8 cellular contexts compared by ENCODE assay signal in genomic region chr10:12181065-12181775, GRCh38. TPM values are rescaled to one million over a fixed set of nuclear protein-coding genes. Genes with fewer than 3 reads are reported as not detected.
DNase-seq lines count a peak whose midpoint lies in the region; ATAC-seq and TF ChIP-seq lines count a peak whose summit lies in the region.

No MANE protein-coding gene starts in this region.

- 89 to 95% methylated on average over 8 to 13 of the region's 13 CpGs for WGBS in endodermal cell (ENCODE audit: insufficient coverage in 1 of 2, insufficient read length in 1 of 2), 2 experiments

- no peak overlapping the region for H3K4me3 Mint-ChIP-seq in endodermal cell
- peak overlapping the region; percentile 38 for H3K4me3 Mint-ChIP-seq in stimulated activated effector memory CD8-positive, alpha-beta T cell treated with anti-CD3 and anti-CD28 coated beads, Interleukin-12 subunit alpha, Interleukin-12 subunit beta, amount 100 ng/mL, for 72 hours

- H3K27me3 ChIP-seq in endodermal cell (ENCODE audit: control insufficient read depth, insufficient read depth, low read length, poor library complexity, severe bottlenecking) = no peaks in the 10 kb centered on the region

- H3K27ac ChIP-seq in endodermal cell (ENCODE audit: low read depth, low read length) = no peak overlapping the region

- no peaks in the 10 kb centered on the region for H3K9me3 Mint-ChIP-seq in endodermal cell
- H3K9me3 Mint-ChIP-seq in stimulated activated effector memory CD8-positive, alpha-beta T cell treated with anti-CD3 and anti-CD28 coated beads, Interleukin-12 subunit alpha, Interleukin-12 subunit beta, amount 100 ng/mL, for 72 hours = no peaks in the 10 kb centered on the region

- peak; percentile 60 to 70 for ATAC-seq in left cardiac atrium
- ATAC-seq in stimulated activated effector memory CD8-positive, alpha-beta T cell treated with anti-CD3 and anti-CD28 coated beads, Interleukin-12 subunit alpha, Interleukin-12 subunit beta, amount 100 ng/mL, for 72 hours = peak; percentile 100
- ATAC-seq in GM18867 (IDR thresholded peaks at IDR 0.05; ENCODE audit: unreplicated experiment) = no peak

- DNase-seq in left cardiac atrium (no peak), cardiac septum (ENCODE audit: low spot score) (no peak), endodermal cell (no peak), cortex of kidney (lab: John Stamatoyannopoulos, UW) (no peak), HuH-7 (ENCODE audit: low spot score) (no peak)
- DNase-seq in activated CD4-positive, alpha-beta T cell treated with anti-CD3 and anti-CD28 coated beads for 4 hours = peak; percentile 60 to 71
- DNase-seq in stimulated activated effector memory CD8-positive, alpha-beta T cell treated with anti-CD3 and anti-CD28 coated beads, Interleukin-12 subunit alpha, Interleukin-12 subunit beta, amount 100 ng/mL, for 72 hours (ENCODE audit: low spot score in 2 of 2) = peak; percentile 44 to 85

- H3K9me3 ChIP-seq in endodermal cell (ENCODE audit: control insufficient read depth, low read length) = no peaks in the 10 kb centered on the region

- intact Hi-C loops in left cardiac atrium (cut with DNase I) (no loop called here), cardiac septum (cut with DNase I) (no loop called here)

- H3K9ac ChIP-seq in endodermal cell (ENCODE audit: extremely low read depth, low read length, poor library complexity, severe bottlenecking) = no peak overlapping the region

- H3K36me3 Mint-ChIP-seq in endodermal cell (ENCODE audit: low read depth) = peaks cover 48% of the 10 kb centered on the region
- H3K36me3 Mint-ChIP-seq in stimulated activated effector memory CD8-positive, alpha-beta T cell treated with anti-CD3 and anti-CD28 coated beads, Interleukin-12 subunit alpha, Interleukin-12 subunit beta, amount 100 ng/mL, for 72 hours = peaks cover 87% of the 10 kb centered on the region

- no peaks in the 10 kb centered on the region for H3K4me1 ChIP-seq in endodermal cell (ENCODE audit: control insufficient read depth, insufficient read depth, low read length)

- peak overlapping the region; percentile 80 for H3K27ac Mint-ChIP-seq in endodermal cell
- peak overlapping the region; percentile 87 for H3K27ac Mint-ChIP-seq in stimulated activated effector memory CD8-positive, alpha-beta T cell treated with anti-CD3 and anti-CD28 coated beads, Interleukin-12 subunit alpha, Interleukin-12 subunit beta, amount 100 ng/mL, for 72 hours

- no peak for TF ChIP-seq CTCF in endodermal cell (conservative IDR thresholded peaks at IDR 0.05)

- peaks cover 15% of the 10 kb centered on the region for H3K4me1 Mint-ChIP-seq in endodermal cell
- H3K4me1 Mint-ChIP-seq in stimulated activated effector memory CD8-positive, alpha-beta T cell treated with anti-CD3 and anti-CD28 coated beads, Interleukin-12 subunit alpha, Interleukin-12 subunit beta, amount 100 ng/mL, for 72 hours = peaks cover 32% of the 10 kb centered on the region

- no peak overlapping the region for H3K4me3 ChIP-seq in endodermal cell (ENCODE audit: low read length)

- H3K36me3 ChIP-seq in endodermal cell (ENCODE audit: control insufficient read depth, insufficient read depth, low read length) = peaks cover 78% of the 10 kb centered on the region

- H3K27me3 Mint-ChIP-seq in endodermal cell (ENCODE audit: insufficient read depth) = no peaks in the 10 kb centered on the region

RNA-seq across cellular contexts. Expression of gene NUDT5, which starts 14.5 kb away (rescaled TPM):
- total RNA-seq in left cardiac atrium = 10 to 100 TPM; 19.6 to 24.3 TPM
- total RNA-seq in cardiac septum = 10.5 TPM
- 10 to 100 TPM; 88.7 to 93.9 TPM for total RNA-seq in endodermal cell
- 89.2 TPM for polyA plus RNA-seq in endodermal cell (2013, experiment 1 of 2)
- polyA plus RNA-seq in endodermal cell (2013, experiment 2 of 2) = 81.8 TPM

RNA-seq across cellular contexts. Expression of gene CDC123, which starts 14.8 kb away (rescaled TPM):
- total RNA-seq in left cardiac atrium (10 to 100 TPM; 56.7 to 83.8 TPM), cardiac septum (44.2 TPM), endodermal cell (100 to 1,000 TPM; 104 to 123 TPM)
- polyA plus RNA-seq in endodermal cell (2013, experiment 1 of 2) = 106 TPM
- polyA plus RNA-seq in endodermal cell (2013, experiment 2 of 2) = 101 TPM

RNA-seq across cellular contexts. Expression of gene SEC61A2, which starts 51.7 kb away (rescaled TPM):
- total RNA-seq in left cardiac atrium (10 to 100 TPM; 11.4 to 13.8 TPM), cardiac septum (14.5 TPM), endodermal cell (10 to 100 TPM; 24.4 to 40.5 TPM)
- polyA plus RNA-seq in endodermal cell (2013, experiment 1 of 2) = 30.4 TPM
- polyA plus RNA-seq in endodermal cell (2013, experiment 2 of 2) = 34.6 TPM

Comparison
In these comparisons a context has a peak if more than half of its experiments do, and no peak if none do; other contexts are left out.
1. DNase-seq: peak in activated CD4-positive, alpha-beta T cell treated with anti-CD3 and anti-CD28 coated beads for 4 hours (2 of 2) and stimulated activated effector memory CD8-positive, alpha-beta T cell treated with anti-CD3 and anti-CD28 coated beads, Interleukin-12 subunit alpha, Interleukin-12 subunit beta, amount 100 ng/mL, for 72 hours (2 of 2); none in left cardiac atrium (single experiment), cardiac septum (single experiment), endodermal cell (single experiment), cortex of kidney (single experiment) and HuH-7 (single experiment).